In the genomic region with DNA sequence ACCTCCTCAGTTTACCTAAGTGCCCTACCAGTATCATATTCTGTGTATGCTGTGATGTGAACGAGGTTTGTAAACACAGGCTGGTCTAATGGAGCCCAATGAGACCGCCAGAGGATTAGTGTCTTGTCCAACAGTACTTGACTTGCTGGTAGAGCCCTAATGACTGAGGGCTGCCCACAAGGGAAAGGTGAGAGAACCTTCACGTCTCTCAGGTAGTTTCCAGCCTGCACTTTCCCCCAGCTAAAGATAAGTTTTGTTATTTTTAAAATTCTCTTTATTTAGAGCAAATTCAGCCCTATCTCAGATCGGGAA, we compare ENCODE assay signal across 8 cellular contexts. TPM values are rescaled to one million over a fixed set of nuclear protein-coding genes. Genes with fewer than 3 reads are reported as not detected.
DNase-seq lines count a peak whose midpoint lies in the region; ATAC-seq and TF ChIP-seq lines count a peak whose summit lies in the region.

No MANE protein-coding gene starts in this region.

- TF ChIP-seq CTCF in adrenal gland (IDR thresholded peaks at IDR 0.05) (peak in 2 of 6 experiments; percentile 2 to 24), thoracic aorta (IDR thresholded peaks at IDR 0.05) (no peak)

- 7 to 13% (median 9%) methylated on average over 4 of the region's 4 CpGs for WGBS in adrenal gland, 4 donors

- H3K27me3 ChIP-seq in adrenal gland, result no peaks in the 10 kb centered on the region
- H3K27me3 ChIP-seq in thoracic aorta (replicated peaks; ENCODE audit: insufficient read depth), result no peaks in the 10 kb centered on the region

- H3K27ac Mint-ChIP-seq in activated naive CD4-positive, alpha-beta T cell treated with anti-CD3 and anti-CD28 coated beads, Interleukin-2, amount 10 ng/mL, durations not matched to agents 7 days and 5 days, result peak overlapping the region; percentile 95

- no peak for TF ChIP-seq POLR2A in adrenal gland (IDR thresholded peaks at IDR 0.05)

- H3K4me3 Mint-ChIP-seq in activated naive CD4-positive, alpha-beta T cell treated with anti-CD3 and anti-CD28 coated beads, Interleukin-2, amount 10 ng/mL, durations not matched to agents 7 days and 5 days, result no peak overlapping the region

- no peak for DNase-seq in activated naive CD4-positive, alpha-beta T cell treated with anti-CD3 and anti-CD28 coated beads, Interleukin-2, amount 10 ng/mL, durations not matched to agents 7 days and 5 days
- DNase-seq in activated naive CD4-positive, alpha-beta T cell treated with Interleukin-2 at 50 U/mL for 16 hours, result no peak
- DNase-seq in adrenal gland (no peak), kidney glomerular epithelial cell (lab: John Stamatoyannopoulos, UW) (peak; percentile 52), thoracic aorta (ENCODE audit: low spot score) (no peak), DMS53 treated with DMSO at 0.1 percent for 48 hours (lab: John Stamatoyannopoulos, UW; ENCODE audit: unreplicated experiment) (no peak), HPDE6-E6E7 (ENCODE audit: extremely low spot score) (no peak)

- H3K36me3 ChIP-seq in adrenal gland (replicated peaks in 1 of 2) (no peaks in the 10 kb centered on the region), thoracic aorta (no peaks in the 10 kb centered on the region)

- H3K36me3 Mint-ChIP-seq in activated naive CD4-positive, alpha-beta T cell treated with anti-CD3 and anti-CD28 coated beads, Interleukin-2, amount 10 ng/mL, durations not matched to agents 7 days and 5 days, result peaks cover 8% of the 10 kb centered on the region

- peak; percentile 36 for ATAC-seq in HG03432 (IDR thresholded peaks at IDR 0.05; ENCODE audit: unreplicated experiment)
- no peak for ATAC-seq in thoracic aorta (ENCODE audit: insufficient number of reproducible peaks, low FRiP score, low read depth)

- H3K4me1 ChIP-seq in adrenal gland (replicated peaks in 1 of 2) (peaks cover 36 to 42% of the 10 kb centered on the region in 2 donors), thoracic aorta (ENCODE audit: control insufficient read depth in 1 of 2, low read depth in 2 of 2) (peaks cover 29 to 43% of the 10 kb centered on the region in 2 donors)

- peaks cover 20% of the 10 kb centered on the region for H3K4me1 Mint-ChIP-seq in activated naive CD4-positive, alpha-beta T cell treated with anti-CD3 and anti-CD28 coated beads, Interleukin-2, amount 10 ng/mL, durations not matched to agents 7 days and 5 days

- H3K9me3 ChIP-seq in adrenal gland (replicated peaks in 1 of 3), result no peaks in the 10 kb centered on the region
- H3K9me3 ChIP-seq in thoracic aorta, result no peaks in the 10 kb centered on the region

- intact Hi-C loops in adrenal gland (cut with DNase I), result no loop called here

- CTCF ChIA-PET in activated naive CD4-positive, alpha-beta T cell treated with anti-CD3 and anti-CD28 coated beads, Interleukin-2, amount 10 ng/mL, durations not matched to agents 7 days and 5 days (lab: Charles Lee), result interaction anchor here (1.6 to 2.2 kb wide), 3 partner anchors 13 to 135 kb away, joined by 5 to 9 read pairs (median 6); no protein-coding TSS in a partner anchor

- H3K27me3 Mint-ChIP-seq in activated naive CD4-positive, alpha-beta T cell treated with anti-CD3 and anti-CD28 coated beads, Interleukin-2, amount 10 ng/mL, durations not matched to agents 7 days and 5 days, result no peaks in the 10 kb centered on the region

- no peaks in the 10 kb centered on the region for H3K9me3 Mint-ChIP-seq in activated naive CD4-positive, alpha-beta T cell treated with anti-CD3 and anti-CD28 coated beads, Interleukin-2, amount 10 ng/mL, durations not matched to agents 7 days and 5 days

- H3K27ac ChIP-seq in adrenal gland, result peak overlapping the region; percentile 90 to 95 (median 91)
- H3K27ac ChIP-seq in thoracic aorta, result peak overlapping the region; percentile 90 to 93

- H3K4me3 ChIP-seq in adrenal gland, result peak overlapping the region; percentile 49 to 90 (median 66)
- H3K4me3 ChIP-seq in thoracic aorta, result peak overlapping the region; percentile 93

RNA-seq across cellular contexts. Expression of gene RBM26, which starts 0.5 kb away (rescaled TPM):
- total RNA-seq in adrenal gland, result 10 to 100 TPM; 18.7 to 50.2 (median 38.4) TPM
- polyA plus RNA-seq in adrenal gland, result 10 to 100 TPM; 31.2 to 62.5 (median 54.5) TPM
- total RNA-seq in thoracic aorta, result 10 to 100 TPM; 30.9 to 55.4 TPM
